ENCODE assay signal across 8 cellular contexts in the genomic region with DNA sequence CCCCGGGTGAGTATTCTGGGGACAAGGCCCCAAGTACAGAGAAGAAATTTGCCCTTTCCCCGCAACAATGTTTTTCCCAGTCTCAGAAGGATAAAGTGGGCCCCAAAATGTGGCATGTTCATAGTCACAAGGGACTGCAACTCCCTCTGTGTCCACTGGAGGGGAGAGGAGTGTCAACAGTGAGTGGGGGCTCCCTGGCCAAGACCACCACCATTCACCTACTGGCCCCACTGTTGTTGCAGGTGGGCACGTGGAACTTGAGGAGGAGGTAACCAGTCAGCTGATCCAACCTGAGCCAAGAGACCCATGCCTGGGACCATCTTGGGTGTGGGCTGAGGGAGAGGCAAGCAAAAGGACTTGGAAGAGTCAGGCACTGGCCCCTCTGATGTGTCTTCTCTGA. TPM values are rescaled to one million over a fixed set of nuclear protein-coding genes. Genes with fewer than 3 reads are reported as not detected.
A peak's percentile ranks its signal among the peaks of the same experiment; 100 is the strongest.
DNase-seq lines count a peak whose midpoint lies in the region; ATAC-seq, FAIRE-seq and TF ChIP-seq lines count a peak whose summit lies in the region.

No MANE protein-coding gene starts in this region.

- TF ChIP-seq EP300 in stomach (IDR thresholded peaks at IDR 0.05), result no peak

- H3K36me3 ChIP-seq in SJCRH30 (peaks cover 27% of the 10 kb centered on the region), kidney epithelial cell (ENCODE audit: control insufficient read depth, insufficient read depth, low read length) (peaks cover 4% of the 10 kb centered on the region), stomach (peaks cover 30 to 62% (median 58%) of the 10 kb centered on the region in 4 donors)

- TF ChIP-seq CTCF in kidney epithelial cell (IDR thresholded peaks at IDR 0.05; ENCODE audit: insufficient read depth, low read length, poor library complexity, severe bottlenecking) (peak; percentile 62), stomach (IDR thresholded peaks at IDR 0.05) (peak in 5 of 7 experiments; percentile 33 to 70 (median 38))

- H3K27ac ChIP-seq in SJCRH30 (peak overlapping the region; percentile 69), stomach (peak overlapping the region in 4 of 5 donors; percentile 72 to 83 (median 81))

- H3K27me3 ChIP-seq in SJCRH30, result no peaks in the 10 kb centered on the region
- no peaks in the 10 kb centered on the region for H3K27me3 ChIP-seq in kidney epithelial cell (ENCODE audit: control insufficient read depth, insufficient read depth, low read length)
- H3K27me3 ChIP-seq in stomach, result no peaks in the 10 kb centered on the region

- ATAC-seq in GM21717 (IDR thresholded peaks at IDR 0.05; ENCODE audit: unreplicated experiment) (peak; percentile 26), HG02973 (IDR thresholded peaks at IDR 0.05; ENCODE audit: unreplicated experiment) (no peak)

- WGBS in stomach, 5 donors, result 27 to 70% (median 30%) methylated on average over 2 to 3 of the region's 3 CpGs

- H3K4me1 ChIP-seq in SJCRH30, result peaks cover 4% of the 10 kb centered on the region; the same call in 1 of the 2 replicates
- peaks cover 11 to 21% (median 19%) of the 10 kb centered on the region in 4 donors for H3K4me1 ChIP-seq in stomach

- FAIRE-seq in HTR-8/SVneo (lab: Jason Lieb, UNC), result no peak

- H3K9me3 ChIP-seq in SJCRH30 (replicated peaks) (no peaks in the 10 kb centered on the region), stomach (no peaks in the 10 kb centered on the region)

- intact Hi-C loops in stomach (cut with DNase I; ENCODE audit: low total_unique reads), result loop anchor here (5.0 kb wide), 1 partner anchor 171 kb away; no protein-coding TSS in a partner anchor

- no peak for TF ChIP-seq POLR2A in stomach (IDR thresholded peaks at IDR 0.05)

- H3K4me3 ChIP-seq in SJCRH30 (peak overlapping the region; percentile 74), kidney epithelial cell (ENCODE audit: low read depth, low read length) (peak overlapping the region; percentile 55), stomach (peak overlapping the region; percentile 51 to 59 (median 58))

- DNase-seq in CMK (ENCODE audit: low read depth) (peak; percentile 33), SJCRH30 (peak; percentile 46 to 72), kidney epithelial cell (ENCODE audit: low read depth) (no peak), stomach (no peak), HTR-8/SVneo (ENCODE audit: insufficient read length, low spot score) (no peak)
- peak; percentile 15 for DNase-seq in central memory CD4-positive, alpha-beta T cell

RNA-seq across cellular contexts. Expression of a gene that starts 0.8 kb away (rescaled TPM):
- total RNA-seq in SJCRH30 (2014; rRNA removed; shearing (Covaris generic)), result 1.1 and 1.2 TPM in 2 replicates
- total RNA-seq in kidney epithelial cell (1.9 and 2.5 TPM in 2 replicates), stomach (10 to 100 TPM in 1 of 5 donors, 1 to 10 TPM in 3, not detected in 1; 3.2 to 18.3 (median 6.6) TPM)
- polyA plus RNA-seq in stomach, result 1 to 10 TPM in 2 of 3 donors, under 1 TPM in 1; 0.61 to 3.0 (median 1.7) TPM

RNA-seq across cellular contexts. Expression of a gene that starts 12.7 kb away (rescaled TPM):
- 18.8 and 19.7 TPM in 2 replicates for total RNA-seq in SJCRH30 (2014; rRNA removed; shearing (Covaris generic))
- total RNA-seq in kidney epithelial cell (17.7 and 19.6 TPM in 2 replicates), stomach (10 to 100 TPM in 4 of 5 donors, 1 to 10 TPM in 1; 4.1 to 65.9 (median 29.0) TPM)
- polyA plus RNA-seq in stomach, result 10 to 100 TPM; 11.8 to 28.9 (median 19.2) TPM

RNA-seq across cellular contexts. Expression of a gene that starts 22.2 kb away (rescaled TPM):
- total RNA-seq in SJCRH30 (2014; rRNA removed; shearing (Covaris generic)), result 27.4 and 28.5 TPM in 2 replicates
- 43.4 and 44.2 TPM in 2 replicates for total RNA-seq in kidney epithelial cell
- total RNA-seq in stomach, result 10 to 100 TPM in 4 of 5 donors, 1 to 10 TPM in 1; 5.3 to 34.4 (median 20.9) TPM
- 10 to 100 TPM; 13.8 to 24.6 (median 15.4) TPM for polyA plus RNA-seq in stomach

RNA-seq across cellular contexts. Expression of a gene that starts 22.3 kb away (rescaled TPM):
- 9.0 and 10.0 TPM in 2 replicates for total RNA-seq in SJCRH30 (2014; rRNA removed; shearing (Covaris generic))
- total RNA-seq in kidney epithelial cell (7.7 and 8.5 TPM in 2 replicates), stomach (10 to 100 TPM in 4 of 5 donors, 1 to 10 TPM in 1; 7.0 to 44.1 (median 19.3) TPM)
- 1 to 10 TPM; 4.8 to 5.1 (median 4.9) TPM for polyA plus RNA-seq in stomach

RNA-seq across cellular contexts. Expression of a gene that starts 39.5 kb away (rescaled TPM):
- total RNA-seq in SJCRH30 (2014; rRNA removed; shearing (Covaris generic)), result not detected in 2 replicates
- 0.07 TPM in 1 of 2 replicates, not detected in the other for total RNA-seq in kidney epithelial cell
- 1 to 10 TPM in 2 of 5 donors, under 1 TPM in 1, not detected in 2; 0.58 to 1.7 (median 1.2) TPM for total RNA-seq in stomach
- 1 to 10 TPM; 5.4 to 10.0 (median 5.8) TPM for polyA plus RNA-seq in stomach

Comparison
In these comparisons a context has a peak if more than half of its experiments do, and no peak if none do; other contexts are left out.
1. DNase-seq: peak in CMK (single experiment), SJCRH30 (2 of 2) and central memory CD4-positive, alpha-beta T cell (single experiment); none in kidney epithelial cell (single experiment), stomach (single experiment) and HTR-8/SVneo (single experiment).
2. Peak in every context shown above with its lines, with median percentiles within 50 percentile points of each other: H3K4me3 ChIP-seq.